Comparison of ENCODE assay signal across 1 cellular context in the genomic region with DNA sequence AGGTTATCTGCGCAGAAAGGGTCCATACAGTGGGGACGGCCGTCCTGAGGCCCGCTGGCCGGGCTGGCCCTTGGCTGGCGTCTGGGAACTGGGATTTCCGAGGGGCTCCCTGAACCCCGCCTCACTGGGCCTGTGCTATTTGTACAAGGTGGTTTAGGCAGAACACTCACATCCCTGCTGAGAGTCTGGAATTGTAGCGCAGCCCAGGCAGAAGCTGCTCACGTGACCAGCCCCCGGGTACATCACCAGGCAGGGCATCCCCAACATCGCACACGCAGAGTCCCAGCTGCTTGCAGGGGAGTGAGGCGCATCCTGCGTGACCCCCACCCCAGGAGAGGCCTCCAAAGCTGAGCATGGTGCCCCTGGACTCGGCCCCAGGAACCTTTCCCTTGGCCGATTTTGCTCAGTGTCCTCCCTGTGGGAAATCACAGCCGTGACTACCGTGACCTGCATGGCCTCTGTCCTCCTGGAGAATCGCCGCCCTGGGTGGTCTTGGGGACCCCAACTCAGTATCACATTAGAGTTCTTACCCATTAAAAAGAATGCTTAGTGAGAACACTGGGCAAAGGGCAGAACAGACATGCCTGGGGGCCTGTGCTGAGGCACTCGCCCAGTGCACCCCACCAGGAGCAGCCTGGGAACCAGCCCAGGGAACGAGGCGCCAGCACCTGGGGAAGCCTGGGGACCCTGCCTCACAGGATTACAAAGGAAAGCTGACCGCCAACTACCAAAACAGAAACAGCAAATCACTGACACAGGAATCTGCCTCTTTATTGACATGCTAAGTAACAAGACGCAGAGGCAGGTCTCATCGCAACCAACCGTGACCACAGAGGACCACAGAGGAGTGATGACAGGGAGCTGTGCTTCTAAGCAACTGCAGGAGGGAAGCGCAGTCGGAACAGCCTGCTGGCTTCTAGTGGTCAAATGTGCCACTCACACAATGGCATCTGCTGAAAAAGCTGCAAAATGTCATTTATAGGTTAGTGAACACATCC.
A peak's percentile ranks its signal among the peaks of the same experiment; 100 is the strongest.
TF ChIP-seq lines count a peak whose summit lies in the region.

No MANE protein-coding gene starts in this region.

TF ChIP-seq in K562, 482 proteins besides CTCF, POLR2A, EP300 and RAD21:
- TF ChIP-seq SUPT5H (IDR thresholded peaks at IDR 0.05), result peak; percentile 25; the same call in 1 of the 2 replicates
- TF ChIP-seq RBM22 (IDR thresholded peaks at IDR 0.05; ENCODE audit: low read depth, low read length, poor library complexity, severe bottlenecking), result peak; percentile 6
- TF ChIP-seq, protein P1, sequence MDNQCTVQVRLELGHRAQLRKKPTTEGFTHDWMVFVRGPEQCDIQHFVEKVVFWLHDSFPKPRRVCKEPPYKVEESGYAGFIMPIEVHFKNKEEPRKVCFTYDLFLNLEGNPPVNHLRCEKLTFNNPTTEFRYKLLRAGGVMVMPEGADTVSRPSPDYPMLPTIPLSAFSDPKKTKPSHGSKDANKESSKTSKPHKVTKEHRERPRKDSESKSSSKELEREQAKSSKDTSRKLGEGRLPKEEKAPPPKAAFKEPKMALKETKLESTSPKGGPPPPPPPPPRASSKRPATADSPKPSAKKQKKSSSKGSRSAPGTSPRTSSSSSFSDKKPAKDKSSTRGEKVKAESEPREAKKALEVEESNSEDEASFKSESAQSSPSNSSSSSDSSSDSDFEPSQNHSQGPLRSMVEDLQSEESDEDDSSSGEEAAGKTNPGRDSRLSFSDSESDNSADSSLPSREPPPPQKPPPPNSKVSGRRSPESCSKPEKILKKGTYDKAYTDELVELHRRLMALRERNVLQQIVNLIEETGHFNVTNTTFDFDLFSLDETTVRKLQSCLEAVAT (IDR thresholded peaks at IDR 0.05), result no peak
- TF ChIP-seq POLR2G (IDR thresholded peaks at IDR 0.05; ENCODE audit: low read depth, low read length), result peak; percentile 73
